Comparison of ENCODE assay signal across 29 cellular contexts in genomic region chr3:189446959-189447560, GRCh38.
DNase-seq lines count a peak whose midpoint lies in the region; FAIRE-seq and TF ChIP-seq lines count a peak whose summit lies in the region.
"Had no signal": no experiment of that assay in that cellular context is flagged by ENCODE, and none has a peak within 500 bp of the region (broad histone marks: within the 10 kb centered on the region; RNA-seq: fewer than 3 reads in every experiment).

No MANE protein-coding gene starts in this region.

- TF ChIP-seq CTCF in choroid plexus epithelial cell (conservative IDR thresholded peaks at IDR 0.05; ENCODE audit: low read depth, low read length) (no peak), nephron (IDR thresholded peaks at IDR 0.05; ENCODE audit: unreplicated experiment in 3 of 3) (no peak), BE2C (IDR thresholded peaks at IDR 0.05; ENCODE audit: low read depth, low read length) (no peak), WERI-Rb-1 (IDR thresholded peaks at IDR 0.05; ENCODE audit: low read depth, low read length) (no peak)

- no peak for TF ChIP-seq POLR2A in H54 (IDR thresholded peaks at IDR 0.05; ENCODE audit: low read depth, low read length)
- TF ChIP-seq POLR2A in GM12892 (IDR thresholded peaks at IDR 0.05; ENCODE audit: low read depth, low read length): no peak

- DNase-seq in H54 (ENCODE audit: insufficient read length, low spot score) (no peak), amniotic epithelial cell (ENCODE audit: low read depth) (peak; percentile 18), choroid plexus epithelial cell (ENCODE audit: low read depth) (peak; percentile 53), BE2C (no peak), GM12892 (ENCODE audit: insufficient read length) (no peak), frontal cortex (ENCODE audit: low spot score in 2 of 2) (no peak), WERI-Rb-1 (no peak)
- DNase-seq: AML-193; C1 segment of cervical spinal cord; CD4-positive, alpha-beta memory T cell; COR-L47; DMS53; H7; Karpas-422; MV-4-11; NCI-H1105; NCI-H1436 treated with DMSO at 0.1 percent for 48 hours; NCI-H187 treated with DMSO at 0.1 percent for 48 hours; NCI-H2171 treated with DMSO at 0.1 percent for 48 hours; NCI-H446 treated with DMSO at 0.1 percent for 48 hours; NCI-H526; NCI-H82; NK-92 treated with Interleukin-12 subunit alpha and Interleukin-12 subunit beta, amount 100 ng/mL, for 24 hours; RPMI8226; SHP77 had no signal

- no peaks in the 10 kb centered on the region for H3K36me3 Mint-ChIP-seq in nephron (ENCODE audit: low read depth)
- H3K36me3 Mint-ChIP-seq: CD4-positive, alpha-beta memory T cell had no signal

- H3K9me3 Mint-ChIP-seq in nephron: peaks cover 10% of the 10 kb centered on the region

- no peaks in the 10 kb centered on the region for H3K36me3 ChIP-seq in BE2C
- no peaks in the 10 kb centered on the region for H3K36me3 ChIP-seq in WERI-Rb-1

- FAIRE-seq in H54 (lab: Jason Lieb, UNC) (peak; percentile 58), GM12892 (lab: Jason Lieb, UNC) (no peak), frontal cortex (lab: Jason Lieb, UNC) (no peak)
- FAIRE-seq: A204.1, G401.6 had no signal

- no peaks in the 10 kb centered on the region for H3K9me3 ChIP-seq in BE2C
- no peaks in the 10 kb centered on the region for H3K9me3 ChIP-seq in WERI-Rb-1 (ENCODE audit: severe bottlenecking)

- H3K27ac ChIP-seq in WERI-Rb-1: no peak overlapping the region
- H3K27ac ChIP-seq: PC-9 had no signal

- no peak overlapping the region for H3K4me3 Mint-ChIP-seq in nephron
- H3K4me3 Mint-ChIP-seq: CD4-positive, alpha-beta memory T cell had no signal

- H3K4me1 Mint-ChIP-seq in nephron: no peaks in the 10 kb centered on the region
- H3K4me1 Mint-ChIP-seq: CD4-positive, alpha-beta memory T cell had no signal

- H3K4me1 ChIP-seq in BE2C: no peaks in the 10 kb centered on the region

- no peaks in the 10 kb centered on the region; the same call in 1 of the 2 replicates for H3K27me3 ChIP-seq in BE2C
- no peaks in the 10 kb centered on the region for H3K27me3 ChIP-seq in WERI-Rb-1 (ENCODE audit: insufficient read depth, low read depth, severe bottlenecking)

- H3K4me3 ChIP-seq in choroid plexus epithelial cell (ENCODE audit: low read depth, low read length) (no peak overlapping the region), BE2C (ENCODE audit: low read depth, low read length) (no peak overlapping the region), WERI-Rb-1 (ENCODE audit: low read depth, low read length) (no peak overlapping the region)
- H3K4me3 ChIP-seq: PC-9 had no signal

- H3K27ac Mint-ChIP-seq in nephron: peak overlapping the region in 2 of 3 experiments; percentile 25 to 29
- H3K27ac Mint-ChIP-seq: CD4-positive, alpha-beta memory T cell had no signal

- H3K27me3 Mint-ChIP-seq in nephron (ENCODE audit: low read depth): no peaks in the 10 kb centered on the region
- H3K27me3 Mint-ChIP-seq: CD4-positive, alpha-beta memory T cell had no signal

Comparison
In these comparisons a context has a peak if more than half of its experiments do, and no peak if none do; other contexts are left out.
1. DNase-seq: peak in amniotic epithelial cell (single experiment) and choroid plexus epithelial cell (single experiment); none in H54 (single experiment), BE2C (single experiment), GM12892 (single experiment), frontal cortex (0 of 2) and WERI-Rb-1 (single experiment).